8 cellular contexts compared by ENCODE assay signal in genomic region chr6:160930547-160931377, GRCh38.
DNase-seq lines count a peak whose midpoint lies in the region; ATAC-seq, FAIRE-seq and TF ChIP-seq lines count a peak whose summit lies in the region.

No MANE protein-coding gene starts in this region.

- TF ChIP-seq CTCF in endothelial cell of umbilical vein (IDR thresholded peaks at IDR 0.05; ENCODE audit: extremely low read depth in 1 of 2, insufficient read depth in 1 of 2, low read depth in 1 of 2, low read length in 2 of 2): peak; percentile 87 to 94

- intact Hi-C loops in endothelial cell of umbilical vein (cut with micrococcal nuclease): loop anchor here (1.0 to 10.0 kb wide), 6 partner anchors 62 to 444 kb away; partner anchors contain the start of gene AGPAT4

- peak overlapping the region; percentile 22 to 39 (median 31) for H3K4me3 ChIP-seq in endothelial cell of umbilical vein (replicated peaks in 1 of 3; ENCODE audit: insufficient read depth in 1 of 3, low read depth in 1 of 3, low read length in 3 of 3)

- no peak overlapping the region for H3K27ac ChIP-seq in endothelial cell of umbilical vein (ENCODE audit: insufficient read depth, low read depth, low read length)

- H3K79me2 ChIP-seq in endothelial cell of umbilical vein (ENCODE audit: control insufficient read depth, insufficient read depth, low read length): no peaks in the 10 kb centered on the region

- H3K27me3 ChIP-seq in endothelial cell of umbilical vein (ENCODE audit: control insufficient read depth in 2 of 2, insufficient read depth in 2 of 2, low read length in 2 of 2): peaks cover 0 to 3% of the 10 kb centered on the region in 2 experiments

- dilution Hi-C loops in endothelial cell of umbilical vein (cut with MboI; ENCODE audit: extremely low pct_ligation_motif_present, low sequenced_read_pairs): no loop called here

- POLR2A ChIA-PET in endothelial cell of umbilical vein (lab: Charles Lee): no interaction called here

- H3K9ac ChIP-seq in endothelial cell of umbilical vein (replicated peaks; ENCODE audit: extremely low read depth, insufficient read depth, low read length): no peak overlapping the region

- H3K9me1 ChIP-seq in endothelial cell of umbilical vein (replicated peaks; ENCODE audit: control insufficient read depth, extremely low read depth, insufficient read depth, low read length): no peaks in the 10 kb centered on the region

- H3K36me3 ChIP-seq in endothelial cell of umbilical vein (ENCODE audit: control insufficient read depth in 2 of 2, extremely low read depth in 1 of 2, insufficient read depth in 2 of 2, low read length in 2 of 2): no peaks in the 10 kb centered on the region

- peak; percentile 87 for ATAC-seq in GM18511 (IDR thresholded peaks at IDR 0.05; ENCODE audit: unreplicated experiment)
- peak; percentile 82 for ATAC-seq in HG03064 (IDR thresholded peaks at IDR 0.05; ENCODE audit: low read depth, unreplicated experiment)

- H3K4me2 ChIP-seq in endothelial cell of umbilical vein (ENCODE audit: insufficient read depth, low read length): peak overlapping the region; percentile 60

- FAIRE-seq in endothelial cell of umbilical vein (lab: Jason Lieb, UNC): peak; percentile 73

- no peaks in the 10 kb centered on the region for H4K20me1 ChIP-seq in endothelial cell of umbilical vein (replicated peaks; ENCODE audit: control insufficient read depth, extremely low read depth, insufficient read depth, low read length)

- CTCF ChIA-PET in endothelial cell of umbilical vein (lab: Charles Lee): interaction anchor here (0.7 to 12.8 kb wide), 41 partner anchors 9 to 1067 kb away, joined by 3 to 671 read pairs (median 4); partner anchors contain the start of gene AGPAT4

- no TSS peak for BruUV-seq in endothelial cell of umbilical vein (replicated peaks; lab: Mats Ljungman, UMichigan)

- H2AFZ ChIP-seq in endothelial cell of umbilical vein (ENCODE audit: low read depth, low read length): peak overlapping the region; percentile 95

- peak; percentile 5 for DNase-seq in A172 (ENCODE audit: low spot score)
- peak; percentile 10 for DNase-seq in NCI-H446 treated with DMSO at 0.1 percent for 48 hours (lab: John Stamatoyannopoulos, UW)
- peak; percentile 85 for DNase-seq in activated CD8-positive, alpha-beta memory T cell treated with anti-CD3 and anti-CD28 coated beads, Interleukin-2, amount 50 U/mL, for 48 hours
- peak; percentile 59 for DNase-seq in endothelial cell of umbilical vein (ENCODE audit: low read depth, low spot score)
- DNase-seq in midbrain (lab: John Stamatoyannopoulos, UW): peak; percentile 73
- peak; percentile 18 for DNase-seq in stimulated activated CD8-positive, alpha-beta memory T cell treated with anti-CD3 and anti-CD28 coated beads, Interleukin-15, amount 100 ng/mL, for 1 hour (ENCODE audit: low read depth)

- no peaks in the 10 kb centered on the region for H3K9me3 ChIP-seq in endothelial cell of umbilical vein (replicated peaks; ENCODE audit: control insufficient read depth, insufficient read depth, low read length)

- TF ChIP-seq POLR2A in endothelial cell of umbilical vein (IDR thresholded peaks at IDR 0.05; ENCODE audit: low read depth, low read length): no peak

- peaks cover 2% of the 10 kb centered on the region for H3K4me1 ChIP-seq in endothelial cell of umbilical vein (ENCODE audit: control insufficient read depth, extremely low read depth, insufficient read depth, low read length)

TF ChIP-seq in endothelial cell of umbilical vein, 7 proteins besides CTCF, POLR2A, EP300 and RAD21:
- TF ChIP-seq GATA2 (IDR thresholded peaks at IDR 0.05; ENCODE audit: insufficient read depth, insufficient read length, low read depth, low read length) (no peak), FOS (IDR thresholded peaks at IDR 0.05; ENCODE audit: borderline replicate concordance, insufficient read depth, low read length) (no peak), MAX (IDR thresholded peaks at IDR 0.05; ENCODE audit: insufficient read depth, insufficient read length) (no peak), MYC (IDR thresholded peaks at IDR 0.05; ENCODE audit: low read depth, low read length) (no peak), POLR2AphosphoS5 (IDR thresholded peaks at IDR 0.05; ENCODE audit: insufficient read depth, low read depth, low read length) (no peak), EZH2 (IDR thresholded peaks at IDR 0.05; ENCODE audit: borderline replicate concordance, low read depth, low read length, severe bottlenecking) (peak; percentile 17)

Comparison
In these comparisons a context has a peak if more than half of its experiments do, and no peak if none do; other contexts are left out.
1. DNase-seq: peak in every context shown above with its lines; median percentile 85 in activated CD8-positive, alpha-beta memory T cell treated with anti-CD3 and anti-CD28 coated beads, Interleukin-2, amount 50 U/mL, for 48 hours; 73 in midbrain; 59 in endothelial cell of umbilical vein; 18 in stimulated activated CD8-positive, alpha-beta memory T cell treated with anti-CD3 and anti-CD28 coated beads, Interleukin-15, amount 100 ng/mL, for 1 hour; 10 in NCI-H446 treated with DMSO at 0.1 percent for 48 hours; 5 in A172.